9 cellular contexts compared by ENCODE assay signal in the genomic region with DNA sequence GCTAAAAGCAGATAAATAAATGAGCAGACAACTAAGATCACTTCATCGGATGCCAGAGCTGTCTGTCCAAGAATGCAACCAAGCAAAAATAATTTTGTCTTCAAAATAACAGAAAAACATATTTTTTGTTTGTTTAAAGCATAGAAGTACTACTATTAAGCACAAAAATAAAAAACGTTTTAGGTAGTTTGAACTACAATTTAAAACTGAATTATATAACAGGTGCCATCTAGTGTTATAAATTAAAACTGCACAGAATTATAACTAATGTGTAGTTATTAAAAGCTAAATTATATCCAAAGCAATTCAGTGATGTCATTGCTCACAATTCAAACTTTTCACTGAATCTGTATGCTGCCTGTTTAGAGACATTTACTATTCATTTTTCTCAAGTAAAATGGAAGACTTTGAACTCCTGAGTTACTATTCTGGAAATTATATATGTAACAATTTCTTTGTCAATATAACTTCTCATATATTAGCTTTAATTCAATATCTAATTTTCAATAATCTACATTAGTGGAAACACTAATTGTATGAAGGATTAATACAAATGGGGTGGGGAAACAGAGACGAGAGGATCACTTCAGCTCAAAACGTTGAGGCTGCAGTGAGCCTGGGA. TPM values are rescaled to one million over a fixed set of nuclear protein-coding genes. Genes with fewer than 3 reads are reported as not detected.
DNase-seq lines count a peak whose midpoint lies in the region; ATAC-seq, FAIRE-seq and TF ChIP-seq lines count a peak whose summit lies in the region.
"Had no signal": no experiment of that assay in that cellular context is flagged by ENCODE, and none has a peak within 500 bp of the region (broad histone marks: within the 10 kb centered on the region; RNA-seq: fewer than 3 reads in every experiment).

No MANE protein-coding gene starts in this region.

- WGBS in IMR-90 (ENCODE audit: extremely low coverage in 2 of 2, insufficient read length in 1 of 2), 2 experiments: no CpG with 5 or more reads among the region's 4 CpGs
- 59 to 67% (median 63%) methylated on average over 4 of the region's 4 CpGs for WGBS in adrenal gland, 4 donors
- 81% methylated on average over 4 of the region's 4 CpGs for WGBS in HepG2 (ENCODE audit: low lambda C conversion rate)

- H3K9me1 ChIP-seq in IMR-90 (ENCODE audit: insufficient read depth, low read length): no peaks in the 10 kb centered on the region

- dilution Hi-C loops in IMR-90 (cut with HindIII; ENCODE audit: low sequenced_read_pairs, unreplicated experiment): no loop called here

- H3K4ac ChIP-seq in IMR-90 (ENCODE audit: low read depth, low read length): no peak overlapping the region

- H3K4me2 ChIP-seq in IMR-90 (ENCODE audit: low read depth, low read length) (no peak overlapping the region), HepG2 (ENCODE audit: low read depth, low read length) (no peak overlapping the region)

- no peak for TF ChIP-seq EP300 in HepG2 (IDR thresholded peaks at IDR 0.05; ENCODE audit: low read depth in 2 of 2, low read length in 2 of 2)
- no peak for TF ChIP-seq EP300 in HepG2 (CRISPR knock-in tag; IDR thresholded peaks at IDR 0.05; ENCODE audit: borderline replicate concordance)

- POLR2A ChIA-PET in IMR-90 (lab: Charles Lee; ENCODE audit: unreplicated experiment) (no interaction called here), HepG2 (lab: Yijun Ruan, JAX) (interaction anchor here (0.7 kb wide), 1 partner anchor 30 kb away, joined by 3 read pairs; a partner anchor contains a TSS)

- H4K91ac ChIP-seq in IMR-90 (ENCODE audit: insufficient read depth, low read depth, low read length): no peak overlapping the region

- in situ Hi-C loops in IMR-90 (cut with MboI; ENCODE audit: low sequenced_read_pairs): no loop called here
- in situ Hi-C loops in HepG2 (cut with HindIII; ENCODE audit: extremely low pct_ligation_motif_present, low pct_unique_long_range_greater_than_20kb): no loop called here

- no peak overlapping the region for H2BK5ac ChIP-seq in IMR-90 (ENCODE audit: low read depth, low read length, poor library complexity, severe bottlenecking)

- no peak overlapping the region for H2BK20ac ChIP-seq in IMR-90 (ENCODE audit: low read depth, low read length)

- no peak overlapping the region for H3K14ac ChIP-seq in IMR-90 (replicated peaks; ENCODE audit: low read depth, low read length)

- H3K79me1 ChIP-seq in IMR-90 (ENCODE audit: low read depth in 1 of 2, low read length in 2 of 2): no peaks in the 10 kb centered on the region; a peak in 2 of 4 replicates

- H3K23ac ChIP-seq in IMR-90 (ENCODE audit: low read depth, low read length): no peak overlapping the region

- no peak overlapping the region for H3K56ac ChIP-seq in IMR-90 (ENCODE audit: extremely low read depth, insufficient read depth, low read length)

- H2AK9ac ChIP-seq in IMR-90 (replicated peaks; ENCODE audit: low read depth, low read length, poor library complexity): no peak overlapping the region

- no peak overlapping the region for H4K5ac ChIP-seq in IMR-90 (ENCODE audit: low read depth, low read length)

- CTCF ChIA-PET in IMR-90 (lab: Yijun Ruan, JAX): interaction anchor here (0.5 to 1.4 kb wide), 4 partner anchors 13 to 1035 kb away, joined by 3 to 8 read pairs (median 4); no protein-coding TSS in a partner anchor
- CTCF ChIA-PET in HepG2 (lab: Yijun Ruan, JAX; ENCODE audit: low intra/inter-chr PET ratio, low total read pairs): no interaction called here

- no peak overlapping the region for H3K18ac ChIP-seq in IMR-90 (ENCODE audit: low read depth, low read length)

- H3K9me3 ChIP-seq in IMR-90 (ENCODE audit: control insufficient read depth, insufficient read depth, low read length): no peaks in the 10 kb centered on the region
- H3K9me3 ChIP-seq in adrenal gland (replicated peaks in 1 of 3): no peaks in the 10 kb centered on the region
- no peaks in the 10 kb centered on the region for H3K9me3 ChIP-seq in HepG2 (ENCODE audit: low read length)
- H3K9me3 ChIP-seq: HAP-1 had no signal

- 0 out of 2 replicates have a peak, but pooled peaks cover 2% of the 10 kb centered on the region for H3K4me1 ChIP-seq in IMR-90 (ENCODE audit: control insufficient read depth, insufficient read depth, low read length)
- no peaks in the 10 kb centered on the region for H3K4me1 ChIP-seq in adrenal gland (replicated peaks in 1 of 2)
- H3K4me1 ChIP-seq in HepG2 (ENCODE audit: insufficient read depth, low read length): no peaks in the 10 kb centered on the region
- H3K4me1 ChIP-seq: HAP-1 had no signal

- peak; percentile 20 for DNase-seq in AG20443 (ENCODE audit: low spot score)
- DNase-seq in IMR-90: peak; percentile 23
- DNase-seq in adrenal gland: no peak
- no peak for DNase-seq in HepG2 (ENCODE audit: low spot score)
- no peak for DNase-seq in SHP77 (lab: John Stamatoyannopoulos, UW)
- DNase-seq in SHP77 treated with DMSO at 0.1 percent for 48 hours (lab: John Stamatoyannopoulos, UW): no peak
- DNase-seq in GM20000 (ENCODE audit: low spot score): no peak
- no peak for DNase-seq in mucosa of gallbladder (ENCODE audit: low spot score)

- H3K27ac ChIP-seq in IMR-90 (ENCODE audit: insufficient read depth, low read length) (no peak overlapping the region), adrenal gland (no peak overlapping the region), HepG2 (ENCODE audit: extremely low read length, insufficient read depth, low read length) (no peak overlapping the region)

- H2BK120ac ChIP-seq in IMR-90 (ENCODE audit: low read depth, low read length): no peak overlapping the region

- no peak overlapping the region for H3K4me3 ChIP-seq in IMR-90 (ENCODE audit: insufficient read depth, low read depth, low read length)
- no peak overlapping the region for H3K4me3 ChIP-seq in adrenal gland
- no peak overlapping the region for H3K4me3 ChIP-seq in HepG2 (replicated peaks in 1 of 3; ENCODE audit: insufficient read depth in 1 of 3, low read depth in 2 of 3, low read length in 3 of 3)
- H3K4me3 ChIP-seq: HAP-1 had no signal

- no peak overlapping the region for H2AK5ac ChIP-seq in IMR-90 (ENCODE audit: low read depth, low read length)

- ATAC-seq in IMR-90 (ENCODE audit: low read depth) (peak; percentile 48), HepG2 (no peak)

- H3K79me2 ChIP-seq in HepG2 (ENCODE audit: insufficient read depth, low read length): no peaks in the 10 kb centered on the region

- peaks cover 8% of the 10 kb centered on the region for H3K36me3 ChIP-seq in IMR-90 (ENCODE audit: control insufficient read depth, insufficient read depth, low read length)
- H3K36me3 ChIP-seq in adrenal gland (replicated peaks in 1 of 2): peaks cover 0 to 14% of the 10 kb centered on the region in 2 donors
- H3K36me3 ChIP-seq in HepG2 (replicated peaks in 1 of 2; ENCODE audit: control insufficient read depth in 1 of 2, insufficient read depth in 2 of 2, low read length in 2 of 2): peaks cover 0 to 35% of the 10 kb centered on the region in 2 experiments; a peak in 3 of 5 replicates

- no peak overlapping the region for H2BK15ac ChIP-seq in IMR-90 (ENCODE audit: low read depth, low read length)

- H4K20me1 ChIP-seq in IMR-90 (ENCODE audit: insufficient read depth, low read length) (no peaks in the 10 kb centered on the region), HepG2 (ENCODE audit: insufficient read depth, low read length) (no peaks in the 10 kb centered on the region)

- FAIRE-seq in HepG2 (lab: Jason Lieb, UNC): no peak

- H3K27me3 ChIP-seq in IMR-90 (ENCODE audit: control insufficient read depth, insufficient read depth, low read length): no peaks in the 10 kb centered on the region
- no peaks in the 10 kb centered on the region for H3K27me3 ChIP-seq in adrenal gland
- H3K27me3 ChIP-seq in HepG2 (ENCODE audit: control insufficient read depth in 1 of 2, insufficient read depth in 2 of 2, low read length in 2 of 2): no peaks in the 10 kb centered on the region

- TF ChIP-seq RAD21 in IMR-90 (IDR thresholded peaks at IDR 0.05; ENCODE audit: low read length): peak; percentile 1; the same call in 1 of the 2 replicates
- TF ChIP-seq RAD21 in HepG2 (CRISPR knock-in tag; IDR thresholded peaks at IDR 0.05): no peak

- H4K8ac ChIP-seq in IMR-90 (ENCODE audit: low read depth in 2 of 2, low read length in 2 of 2): no peak overlapping the region

- TF ChIP-seq CTCF in IMR-90 (conservative IDR thresholded peaks at IDR 0.05; ENCODE audit: low read depth, low read length) (peak; percentile 39), adrenal gland (IDR thresholded peaks at IDR 0.05) (peak; percentile 30 to 66 (median 50)), HepG2 (CRISPR knock-in tag; IDR thresholded peaks at IDR 0.05) (no peak), GM20000 (IDR thresholded peaks at IDR 0.05; ENCODE audit: extremely low read depth, missing control alignments) (no peak)

- BruUV-seq in IMR-90 (replicated peaks; lab: Mats Ljungman, UMichigan) (no TSS peak), HepG2 (replicated peaks; lab: Mats Ljungman, UMichigan) (no TSS peak)

- H3K9ac ChIP-seq in IMR-90 (ENCODE audit: low read depth, low read length) (no peak overlapping the region), HepG2 (ENCODE audit: insufficient read depth, low read depth, low read length) (no peak overlapping the region)

- H2AFZ ChIP-seq in IMR-90 (replicated peaks; ENCODE audit: low read length, poor library complexity) (no peak overlapping the region), HepG2 (ENCODE audit: low read length) (no peak overlapping the region)

- intact Hi-C loops in IMR-90 (cut with micrococcal nuclease): loop anchor here (1.0 to 2.0 kb wide), 2 partner anchors 222 to 644 kb away; no protein-coding TSS in a partner anchor
- intact Hi-C loops in adrenal gland (cut with DNase I): loop anchor here in 1 of 2 donors (5.0 kb wide), 1 partner anchor 225 kb away; no protein-coding TSS in a partner anchor
- intact Hi-C loops in HepG2 (cut with micrococcal nuclease; ENCODE audit: unreplicated experiment): no loop called here

- no peak for TF ChIP-seq POLR2A in IMR-90 (IDR thresholded peaks at IDR 0.05; ENCODE audit: low read depth, low read length)
- no peak for TF ChIP-seq POLR2A in adrenal gland (IDR thresholded peaks at IDR 0.05)
- TF ChIP-seq POLR2A in HepG2 (IDR thresholded peaks at IDR 0.05; ENCODE audit: insufficient read depth in 1 of 2, low read depth in 2 of 2, low read length in 2 of 2): no peak

RNA-seq across cellular contexts. Expression of a gene that starts 29.5 kb away (rescaled TPM):
- total RNA-seq in IMR-90 (2012; rRNA removed): 10.6 and 14.7 TPM in 2 replicates
- 6.4 and 6.9 TPM in 2 replicates for polyA plus RNA-seq in IMR-90 (2012; rRNA removed)
- polyA plus RNA-seq in IMR-90 (2012; cell fraction: cytosol; rRNA removed): 0.99 and 1.4 TPM in 2 replicates
- 5.6 and 24.3 TPM in 2 replicates for polyA plus RNA-seq in IMR-90 (2012; cell fraction: nucleus; rRNA removed; ENCODE audit: low replicate concordance)
- 10 to 100 TPM in 6 of 8 donors, 1 to 10 TPM in 2; 7.4 to 18.6 (median 12.1) TPM for total RNA-seq in adrenal gland
- 10 to 100 TPM in 2 of 3 donors, 1 to 10 TPM in 1; 8.1 to 19.4 (median 11.2) TPM for polyA plus RNA-seq in adrenal gland
- 9.6 and 10.4 TPM in 2 replicates for total RNA-seq in HepG2 (2016; rRNA removed; fragmentation: Illumina TruSeq; extraction: Trizol)
- 3.5 and 5.2 TPM in 2 replicates for total RNA-seq in HepG2 (2016; cell fraction: cytosol; rRNA removed; fragmentation: Illumina TruSeq; extraction: Trizol; ENCODE audit: low read depth)
- total RNA-seq in HepG2 (2016; cell fraction: insoluble cytoplasmic fraction; rRNA removed; fragmentation: Illumina TruSeq; extraction: Trizol): 9.2 and 9.9 TPM in 2 replicates
- total RNA-seq in HepG2 (2016; cell fraction: membrane; rRNA removed; fragmentation: Illumina TruSeq; extraction: Trizol): 3.2 and 5.2 TPM in 2 replicates
- 24.6 and 32.3 TPM in 2 replicates for total RNA-seq in HepG2 (2016; cell fraction: nucleus; rRNA removed; fragmentation: Illumina TruSeq; extraction: Trizol)
- polyA plus RNA-seq in HepG2 (2011; rRNA removed): 9.8 and 10.0 TPM in 2 replicates
- 1.6 and 3.0 TPM in 2 replicates for polyA plus RNA-seq in HepG2 (2011; cell fraction: cytosol; rRNA removed)
- 13.4 and 14.4 TPM in 2 replicates for polyA plus RNA-seq in HepG2 (2011; cell fraction: nucleus; rRNA removed)
- polyA plus RNA-seq in HepG2 (2012): 3.9 and 4.8 TPM in 2 replicates
- 0.54 and 1.7 TPM in 2 replicates for polyA plus RNA-seq in HepG2 (2016; cell fraction: cytosol; fragmentation: Illumina TruSeq; extraction: Trizol; ENCODE audit: low read depth)
- polyA plus RNA-seq in HepG2 (2016; cell fraction: insoluble cytoplasmic fraction; fragmentation: Illumina TruSeq; extraction: Trizol; ENCODE audit: low read depth): 6.5 and 7.2 TPM in 2 replicates
- 2.4 and 3.1 TPM in 2 replicates for polyA plus RNA-seq in HepG2 (2016; cell fraction: membrane; fragmentation: Illumina TruSeq; extraction: Trizol; ENCODE audit: low read depth)
- polyA plus RNA-seq in HepG2 (2016; cell fraction: nucleus; fragmentation: Illumina TruSeq; extraction: Trizol; ENCODE audit: insufficient read depth, low read depth): 38.7 and 40.0 TPM in 2 replicates
- 13.1 and 33.6 TPM in 2 replicates for polyA minus RNA-seq in HepG2 (2011; rRNA and poly(A)+ RNA removed; ENCODE audit: low replicate concordance)
- 1.3 and 3.7 TPM in 2 replicates for polyA minus RNA-seq in HepG2 (2011; cell fraction: cytosol; rRNA and poly(A)+ RNA removed)
- polyA minus RNA-seq in HepG2 (2011; cell fraction: nucleus; rRNA and poly(A)+ RNA removed): 30.8 and 36.2 TPM in 2 replicates
- 9.5 TPM for total RNA-seq in mucosa of gallbladder

RNA-seq across cellular contexts. Expression of a gene that starts 29.9 kb away (rescaled TPM):
- total RNA-seq in IMR-90 (2012; rRNA removed) (15.8 and 16.7 TPM in 2 replicates), adrenal gland (10 to 100 TPM in 6 of 8 donors, 1 to 10 TPM in 2; 9.1 to 25.2 (median 12.0) TPM), HepG2 (2016; rRNA removed; fragmentation: Illumina TruSeq; extraction: Trizol) (12.1 and 15.2 TPM in 2 replicates), mucosa of gallbladder (13.4 TPM)
- polyA plus RNA-seq in IMR-90 (2012; rRNA removed) (6.6 and 7.7 TPM in 2 replicates), adrenal gland (1 to 10 TPM; 2.7 to 6.9 (median 4.4) TPM), HepG2 (2011; rRNA removed) (7.7 and 8.3 TPM in 2 replicates)
- polyA plus RNA-seq in IMR-90 (2012; cell fraction: cytosol; rRNA removed): 3.5 and 5.6 TPM in 2 replicates
- 2.9 and 7.5 TPM in 2 replicates for polyA plus RNA-seq in IMR-90 (2012; cell fraction: nucleus; rRNA removed; ENCODE audit: low replicate concordance)
- 3.5 and 3.6 TPM in 2 replicates for total RNA-seq in HepG2 (2016; cell fraction: cytosol; rRNA removed; fragmentation: Illumina TruSeq; extraction: Trizol; ENCODE audit: low read depth)
- total RNA-seq in HepG2 (2016; cell fraction: insoluble cytoplasmic fraction; rRNA removed; fragmentation: Illumina TruSeq; extraction: Trizol): 12.5 and 13.8 TPM in 2 replicates
- total RNA-seq in HepG2 (2016; cell fraction: membrane; rRNA removed; fragmentation: Illumina TruSeq; extraction: Trizol): 7.2 and 7.8 TPM in 2 replicates
- total RNA-seq in HepG2 (2016; cell fraction: nucleus; rRNA removed; fragmentation: Illumina TruSeq; extraction: Trizol): 13.1 and 13.4 TPM in 2 replicates
- 6.0 and 6.7 TPM in 2 replicates for polyA plus RNA-seq in HepG2 (2011; cell fraction: cytosol; rRNA removed)
- 6.9 and 7.6 TPM in 2 replicates for polyA plus RNA-seq in HepG2 (2011; cell fraction: nucleus; rRNA removed)
- 5.3 and 5.7 TPM in 2 replicates for polyA plus RNA-seq in HepG2 (2012)
- polyA plus RNA-seq in HepG2 (2016; cell fraction: cytosol; fragmentation: Illumina TruSeq; extraction: Trizol; ENCODE audit: low read depth): 0.51 and 0.92 TPM in 2 replicates
- 10.5 and 11.4 TPM in 2 replicates for polyA plus RNA-seq in HepG2 (2016; cell fraction: insoluble cytoplasmic fraction; fragmentation: Illumina TruSeq; extraction: Trizol; ENCODE audit: low read depth)
- 2.8 and 3.0 TPM in 2 replicates for polyA plus RNA-seq in HepG2 (2016; cell fraction: membrane; fragmentation: Illumina TruSeq; extraction: Trizol; ENCODE audit: low read depth)
- polyA plus RNA-seq in HepG2 (2016; cell fraction: nucleus; fragmentation: Illumina TruSeq; extraction: Trizol; ENCODE audit: insufficient read depth, low read depth): 12.7 and 13.0 TPM in 2 replicates
- 14.1 and 28.8 TPM in 2 replicates for polyA minus RNA-seq in HepG2 (2011; rRNA and poly(A)+ RNA removed; ENCODE audit: low replicate concordance)
- 8.4 and 10.1 TPM in 2 replicates for polyA minus RNA-seq in HepG2 (2011; cell fraction: cytosol; rRNA and poly(A)+ RNA removed)
- polyA minus RNA-seq in HepG2 (2011; cell fraction: nucleus; rRNA and poly(A)+ RNA removed): 25.6 and 30.2 TPM in 2 replicates

RNA-seq across cellular contexts. Expression of a gene that starts 43.7 kb away (rescaled TPM):
- total RNA-seq in IMR-90 (2012; rRNA removed) (not detected in 2 replicates), adrenal gland (not detected), HepG2 (2016; rRNA removed; fragmentation: Illumina TruSeq; extraction: Trizol) (not detected in 2 replicates), mucosa of gallbladder (not detected)
- polyA plus RNA-seq in IMR-90 (2012; rRNA removed) (not detected in 2 replicates), adrenal gland (under 1 TPM in 2 of 3 donors, not detected in 1; 0.07 to 0.08 TPM), HepG2 (2011; rRNA removed) (not detected in 2 replicates)
- polyA plus RNA-seq in IMR-90 (2012; cell fraction: cytosol; rRNA removed): not detected in 2 replicates
- polyA plus RNA-seq in IMR-90 (2012; cell fraction: nucleus; rRNA removed; ENCODE audit: low replicate concordance): not detected in 2 replicates
- total RNA-seq in HepG2 (2016; cell fraction: cytosol; rRNA removed; fragmentation: Illumina TruSeq; extraction: Trizol; ENCODE audit: low read depth): not detected in 2 replicates
- total RNA-seq in HepG2 (2016; cell fraction: insoluble cytoplasmic fraction; rRNA removed; fragmentation: Illumina TruSeq; extraction: Trizol): not detected in 2 replicates
- not detected in 2 replicates for total RNA-seq in HepG2 (2016; cell fraction: membrane; rRNA removed; fragmentation: Illumina TruSeq; extraction: Trizol)
- total RNA-seq in HepG2 (2016; cell fraction: nucleus; rRNA removed; fragmentation: Illumina TruSeq; extraction: Trizol): not detected in 2 replicates
- not detected in 2 replicates for polyA plus RNA-seq in HepG2 (2011; cell fraction: cytosol; rRNA removed)
- polyA plus RNA-seq in HepG2 (2011; cell fraction: nucleus; rRNA removed): not detected in 2 replicates
- not detected in 2 replicates for polyA plus RNA-seq in HepG2 (2012)
- polyA plus RNA-seq in HepG2 (2016; cell fraction: cytosol; fragmentation: Illumina TruSeq; extraction: Trizol; ENCODE audit: low read depth): not detected in 2 replicates
- not detected in 2 replicates for polyA plus RNA-seq in HepG2 (2016; cell fraction: insoluble cytoplasmic fraction; fragmentation: Illumina TruSeq; extraction: Trizol; ENCODE audit: low read depth)
- not detected in 2 replicates for polyA plus RNA-seq in HepG2 (2016; cell fraction: membrane; fragmentation: Illumina TruSeq; extraction: Trizol; ENCODE audit: low read depth)
- not detected in 2 replicates for polyA plus RNA-seq in HepG2 (2016; cell fraction: nucleus; fragmentation: Illumina TruSeq; extraction: Trizol; ENCODE audit: insufficient read depth, low read depth)
- 0.28 TPM in 1 of 2 replicates, not detected in the other for polyA minus RNA-seq in HepG2 (2011; rRNA and poly(A)+ RNA removed; ENCODE audit: low replicate concordance)
- not detected in 2 replicates for polyA minus RNA-seq in HepG2 (2011; cell fraction: cytosol; rRNA and poly(A)+ RNA removed)
- polyA minus RNA-seq in HepG2 (2011; cell fraction: nucleus; rRNA and poly(A)+ RNA removed): not detected in 2 replicates

Comparison
In these comparisons a context has a peak if more than half of its experiments do, and no peak if none do; other contexts are left out.
1. DNase-seq: peak in AG20443 (single experiment) and IMR-90 (single experiment); none in adrenal gland (0 of 7), HepG2 (single experiment), SHP77 (0 of 2), SHP77 treated with DMSO at 0.1 percent for 48 hours (single experiment), GM20000 (single experiment) and mucosa of gallbladder (single experiment).
2. CTCF ChIP-seq: peak in IMR-90 (single experiment) and adrenal gland (6 of 6); none in HepG2 (single experiment) and GM20000 (single experiment).